ENCODE assay signal across 16 cellular contexts in the genomic region with DNA sequence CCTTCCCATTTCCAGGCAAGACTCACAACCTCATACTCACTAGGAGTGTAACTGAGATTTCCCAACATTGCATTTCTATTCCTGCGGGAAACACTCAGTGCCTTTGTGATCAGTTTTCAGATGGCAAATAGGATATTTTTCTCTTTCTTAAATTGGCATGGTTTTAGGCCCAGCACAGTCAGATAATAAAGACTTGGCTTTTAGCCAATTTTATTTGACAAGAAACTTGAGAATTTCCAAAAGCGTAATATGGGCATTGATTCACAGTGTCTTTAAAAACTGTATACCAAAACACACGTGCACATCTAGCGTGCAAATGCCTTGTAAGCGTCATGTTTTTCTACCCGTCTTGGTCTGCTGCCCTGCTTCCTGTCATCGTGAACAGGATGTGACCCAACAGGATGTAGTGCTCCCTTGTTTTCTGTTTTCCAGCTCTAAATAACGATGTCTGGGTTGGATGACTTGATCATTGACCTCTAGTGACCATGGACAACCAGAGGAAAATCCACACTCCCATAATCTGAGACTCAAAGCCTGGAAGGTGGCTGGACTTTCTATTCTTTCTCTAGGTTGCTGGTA. TPM values are rescaled to one million over a fixed set of nuclear protein-coding genes. Genes with fewer than 3 reads are reported as not detected.
DNase-seq lines count a peak whose midpoint lies in the region; ATAC-seq and TF ChIP-seq lines count a peak whose summit lies in the region.
"Had no signal": no experiment of that assay in that cellular context is flagged by ENCODE, and none has a peak within 500 bp of the region (broad histone marks: within the 10 kb centered on the region; RNA-seq: fewer than 3 reads in every experiment).

No MANE protein-coding gene starts in this region.

- H3K9me3 Mint-ChIP-seq in activated naive CD4-positive, alpha-beta T cell treated with anti-CD3 and anti-CD28 coated beads, Interleukin-2, amount 10 ng/mL, durations not matched to agents 7 days and 5 days, result peaks cover 4% of the 10 kb centered on the region

- H3K27ac Mint-ChIP-seq in activated naive CD4-positive, alpha-beta T cell treated with anti-CD3 and anti-CD28 coated beads, Interleukin-2, amount 10 ng/mL, durations not matched to agents 7 days and 5 days, result peak overlapping the region; percentile 45

- no peaks in the 10 kb centered on the region for H3K36me3 Mint-ChIP-seq in activated naive CD4-positive, alpha-beta T cell treated with anti-CD3 and anti-CD28 coated beads, Interleukin-2, amount 10 ng/mL, durations not matched to agents 7 days and 5 days

- no peaks in the 10 kb centered on the region for H3K27me3 Mint-ChIP-seq in activated naive CD4-positive, alpha-beta T cell treated with anti-CD3 and anti-CD28 coated beads, Interleukin-2, amount 10 ng/mL, durations not matched to agents 7 days and 5 days

- no peak overlapping the region for H3K4me3 Mint-ChIP-seq in activated naive CD4-positive, alpha-beta T cell treated with anti-CD3 and anti-CD28 coated beads, Interleukin-2, amount 10 ng/mL, durations not matched to agents 7 days and 5 days

- DNase-seq in activated naive CD4-positive, alpha-beta T cell treated with anti-CD3 and anti-CD28 coated beads, Interleukin-2, amount 10 ng/mL, durations not matched to agents 7 days and 5 days, result no peak
- DNase-seq in activated naive CD4-positive, alpha-beta T cell (lab: John Stamatoyannopoulos, UW), result no peak
- DNase-seq in KBM-7 (peak; percentile 78), glomerular endothelial cell (ENCODE audit: extremely low read depth, low read depth, low spot score) (peak; percentile 96), NCI-H526 treated with DMSO at 0.1 percent for 48 hours (lab: John Stamatoyannopoulos, UW) (no peak), GM13976 (ENCODE audit: low spot score) (no peak)
- DNase-seq in stimulated activated naive CD8-positive, alpha-beta T cell treated with anti-CD3 and anti-CD28 coated beads, Interleukin-15, Interleukin-2, amounts not matched to agents 100 U/mL and 50 U/mL, for 24 hours, result no peak
- DNase-seq: activated gamma-delta T cell treated with Interleukin-2 at 50 U/mL for 16 hours, left ventricle myocardium superior, NCI-H146, NCI-H446 treated with DMSO at 0.1 percent for 48 hours, OCI-M1, retina, SK-N-SH had no signal

- ATAC-seq in GM19397 (IDR thresholded peaks at IDR 0.05; ENCODE audit: unreplicated experiment), result no peak
- no peak for ATAC-seq in stimulated activated naive CD8-positive, alpha-beta T cell treated with anti-CD3 and anti-CD28 coated beads, Interleukin-15, Interleukin-2, amounts not matched to agents 100 U/mL and 50 U/mL, for 24 hours
- ATAC-seq: left ventricle myocardium superior had no signal

- no peak for TF ChIP-seq CTCF in GM13976 (IDR thresholded peaks at IDR 0.05; ENCODE audit: borderline replicate concordance, control extremely low read depth, extremely low read depth, insufficient read depth, missing control alignments)

- in situ Hi-C loops in KBM-7 (cut with MboI; ENCODE audit: low pct_unique_long_range_greater_than_20kb, low sequenced_read_pairs) (no loop called here), GM13976 (cut with MboI; ENCODE audit: low sequenced_read_pairs, unreplicated experiment) (no loop called here)

- CTCF ChIA-PET in activated naive CD4-positive, alpha-beta T cell treated with anti-CD3 and anti-CD28 coated beads, Interleukin-2, amount 10 ng/mL, durations not matched to agents 7 days and 5 days (lab: Charles Lee), result interaction anchor here (0.8 kb wide), 1 partner anchor 10 kb away, joined by 3 read pairs; no protein-coding TSS in a partner anchor

- H3K4me1 Mint-ChIP-seq in activated naive CD4-positive, alpha-beta T cell treated with anti-CD3 and anti-CD28 coated beads, Interleukin-2, amount 10 ng/mL, durations not matched to agents 7 days and 5 days, result peaks cover 8% of the 10 kb centered on the region

RNA-seq across cellular contexts. Expression of gene SLC44A3, which starts 24.7 kb away (rescaled TPM):
- total RNA-seq in glomerular endothelial cell, result 1.5 and 3.7 TPM in 2 replicates
- total RNA-seq: A673 had no signal

Comparison
In these comparisons a context has a peak if more than half of its experiments do, and no peak if none do; other contexts are left out.
1. DNase-seq: peak in KBM-7 (single experiment) and glomerular endothelial cell (single experiment); none in activated naive CD4-positive, alpha-beta T cell treated with anti-CD3 and anti-CD28 coated beads, Interleukin-2, amount 10 ng/mL, durations not matched to agents 7 days and 5 days (single experiment), activated naive CD4-positive, alpha-beta T cell (0 of 4), NCI-H526 treated with DMSO at 0.1 percent for 48 hours (single experiment), GM13976 (single experiment) and stimulated activated naive CD8-positive, alpha-beta T cell treated with anti-CD3 and anti-CD28 coated beads, Interleukin-15, Interleukin-2, amounts not matched to agents 100 U/mL and 50 U/mL, for 24 hours (single experiment).